Comparison of ENCODE assay signal across 1 cellular context in genomic region chr14:101084436-101084826, GRCh38.
TF ChIP-seq lines count a peak whose summit lies in the region.

No MANE protein-coding gene starts in this region.

TF ChIP-seq in H1, 55 proteins besides CTCF, POLR2A, EP300 and RAD21:
- TF ChIP-seq RXRA (IDR thresholded peaks at IDR 0.05; ENCODE audit: insufficient read depth, low read depth, low read length) (no peak), BACH1 (IDR thresholded peaks at IDR 0.05; ENCODE audit: low read length) (no peak), TEAD4 (IDR thresholded peaks at IDR 0.05; ENCODE audit: low read depth, low read length) (no peak), GTF2F1 (IDR thresholded peaks at IDR 0.05; ENCODE audit: borderline replicate concordance, low read depth, low read length) (no peak), RFX5 (IDR thresholded peaks at IDR 0.05; ENCODE audit: borderline replicate concordance, low read depth, low read length) (no peak), EZH2 (IDR thresholded peaks at IDR 0.05; ENCODE audit: low read depth, low read length, severe bottlenecking) (no peak), NRF1 (IDR thresholded peaks at IDR 0.05; ENCODE audit: low read depth, low read length) (no peak)
